In genomic region chr19:49272204-49272603, GRCh38 we compare ENCODE assay signal across 18 cellular contexts. TPM values are rescaled to one million over a fixed set of nuclear protein-coding genes. Genes with fewer than 3 reads are reported as not detected.
DNase-seq lines count a peak whose midpoint lies in the region; ATAC-seq, FAIRE-seq and TF ChIP-seq lines count a peak whose summit lies in the region.
"Had no signal": no experiment of that assay in that cellular context is flagged by ENCODE, and none has a peak within 500 bp of the region (broad histone marks: within the 10 kb centered on the region; RNA-seq: fewer than 3 reads in every experiment).

No MANE protein-coding gene starts in this region.

- H3K4me2 ChIP-seq in astrocyte (ENCODE audit: low read length), result no peak overlapping the region

- no peak for TF ChIP-seq CTCF in astrocyte (IDR thresholded peaks at IDR 0.05; ENCODE audit: insufficient read depth, low read depth, low read length)
- no peak for TF ChIP-seq CTCF in body of pancreas (IDR thresholded peaks at IDR 0.05)
- no peak for TF ChIP-seq CTCF in CD4-positive, alpha-beta T cell (IDR thresholded peaks at IDR 0.05)
- TF ChIP-seq CTCF in colonic mucosa (IDR thresholded peaks at IDR 0.05), result no peak

- H3K36me3 ChIP-seq in astrocyte (ENCODE audit: insufficient read depth, low read length) (no peaks in the 10 kb centered on the region), body of pancreas (replicated peaks in 1 of 2; ENCODE audit: insufficient read depth in 1 of 2, low read depth in 2 of 2) (no peaks in the 10 kb centered on the region), colonic mucosa (no peaks in the 10 kb centered on the region)
- H3K36me3 ChIP-seq: BE2C, ovary had no signal

- CTCF ChIA-PET in CD4-positive, alpha-beta T cell (lab: Charles Lee), result no interaction called here

- no peak overlapping the region for H3K9ac ChIP-seq in astrocyte (ENCODE audit: low read length)
- no peak overlapping the region for H3K9ac ChIP-seq in colonic mucosa (ENCODE audit: low read depth in 2 of 2, low read length in 2 of 2)

- DNase-seq in A172 (ENCODE audit: low spot score) (peak; percentile 67), H4 (ENCODE audit: low spot score) (peak; percentile 31), astrocyte (ENCODE audit: low read depth) (peak; percentile 74), foreskin melanocyte (peak; percentile 1), body of pancreas (no peak), NCI-H748 treated with DMSO at 0.1 percent for 48 hours (lab: John Stamatoyannopoulos, UW) (no peak), colonic mucosa (no peak)
- no peak for DNase-seq in CD4-positive, alpha-beta T cell
- DNase-seq: anterior cingulate cortex; BE2C; effector memory CD8-positive, alpha-beta T cell; KBM-7; mesendoderm; NCI-H187 treated with DMSO at 0.1 percent for 48 hours; NCI-H774; ovary; SIG-M5; stimulated activated CD8-positive, alpha-beta memory T cell treated with anti-CD3 and anti-CD28 coated beads, Interleukin-4, amount 100 ng/mL, for 48 hours had no signal

- H3K4me1 Mint-ChIP-seq in astrocyte (ENCODE audit: low read depth, unreplicated experiment), result peaks cover 4% of the 10 kb centered on the region
- no peaks in the 10 kb centered on the region for H3K4me1 Mint-ChIP-seq in CD4-positive, alpha-beta T cell (ENCODE audit: low read depth)

- H3K4me3 ChIP-seq in astrocyte (ENCODE audit: insufficient read depth, low read depth, low read length), result no peak overlapping the region
- H3K4me3 ChIP-seq in body of pancreas, result no peak overlapping the region
- no peak overlapping the region for H3K4me3 ChIP-seq in colonic mucosa
- H3K4me3 ChIP-seq: ovary had no signal

- peaks cover 4% of the 10 kb centered on the region for H3K27me3 Mint-ChIP-seq in astrocyte (ENCODE audit: low read depth, unreplicated experiment)
- peaks cover 17% of the 10 kb centered on the region for H3K27me3 Mint-ChIP-seq in CD4-positive, alpha-beta T cell

- H3K27ac ChIP-seq in astrocyte (ENCODE audit: low read depth, low read length) (peak overlapping the region; percentile 55), body of pancreas (no peak overlapping the region), colonic mucosa (no peak overlapping the region)
- no peak overlapping the region for H3K27ac ChIP-seq in CD4-positive, alpha-beta T cell (ENCODE audit: low read depth, low read length)
- H3K27ac ChIP-seq: ovary had no signal

- no peaks in the 10 kb centered on the region for H3K79me2 ChIP-seq in astrocyte (ENCODE audit: insufficient read depth, low read length)

- no peak for ATAC-seq in body of pancreas
- no peak for ATAC-seq in CD4-positive, alpha-beta T cell (ENCODE audit: poor library complexity)
- ATAC-seq: effector memory CD8-positive, alpha-beta T cell had no signal

- no peak overlapping the region for H3K27ac Mint-ChIP-seq in astrocyte (ENCODE audit: unreplicated experiment)
- H3K27ac Mint-ChIP-seq in CD4-positive, alpha-beta T cell, result no peak overlapping the region
- H3K27ac Mint-ChIP-seq: effector memory CD8-positive, alpha-beta T cell had no signal

- intact Hi-C loops in body of pancreas (cut with DNase I) (no loop called here), colonic mucosa (cut with DNase I) (no loop called here)
- intact Hi-C loops in CD4-positive, alpha-beta T cell (cut with DNase I, micrococcal nuclease), result no loop called here

- no peak for FAIRE-seq in astrocyte (lab: Jason Lieb, UNC)

- H3K4me1 ChIP-seq in astrocyte (ENCODE audit: insufficient read depth, low read length), result peaks cover 4% of the 10 kb centered on the region
- H3K4me1 ChIP-seq in body of pancreas, result no peaks in the 10 kb centered on the region
- H3K4me1 ChIP-seq in colonic mucosa, result no peaks in the 10 kb centered on the region
- H3K4me1 ChIP-seq: BE2C had no signal

- H3K27me3 ChIP-seq in astrocyte (ENCODE audit: insufficient read depth, low read length), result peaks cover 1% of the 10 kb centered on the region
- no peaks in the 10 kb centered on the region for H3K27me3 ChIP-seq in body of pancreas
- no peaks in the 10 kb centered on the region for H3K27me3 ChIP-seq in CD4-positive, alpha-beta T cell (ENCODE audit: control insufficient read depth, insufficient read depth, low read length)
- no peaks in the 10 kb centered on the region for H3K27me3 ChIP-seq in colonic mucosa
- H3K27me3 ChIP-seq: ovary had no signal

- WGBS in body of pancreas, 2 donors, result 90 to 92% methylated on average over 4 of the region's 4 CpGs

- H2AFZ ChIP-seq in astrocyte (ENCODE audit: low read depth, low read length), result no peak overlapping the region

- H3K9me3 ChIP-seq in astrocyte (ENCODE audit: insufficient read depth, low read depth, low read length) (no peaks in the 10 kb centered on the region), body of pancreas (no peaks in the 10 kb centered on the region), colonic mucosa (no peaks in the 10 kb centered on the region)
- H3K9me3 ChIP-seq in CD4-positive, alpha-beta T cell (ENCODE audit: control insufficient read depth, low read length), result no peaks in the 10 kb centered on the region
- H3K9me3 ChIP-seq: ovary had no signal

- no peak for TF ChIP-seq POLR2A in body of pancreas (IDR thresholded peaks at IDR 0.05)

- POLR2A ChIA-PET in CD4-positive, alpha-beta T cell (lab: Charles Lee), result no interaction called here

- no peak overlapping the region for H3K4me3 Mint-ChIP-seq in astrocyte (ENCODE audit: unreplicated experiment)
- H3K4me3 Mint-ChIP-seq in CD4-positive, alpha-beta T cell, result no peak overlapping the region
- H3K4me3 Mint-ChIP-seq: effector memory CD8-positive, alpha-beta T cell had no signal

- H4K20me1 ChIP-seq in astrocyte (ENCODE audit: insufficient read depth, low read length), result no peaks in the 10 kb centered on the region

- peaks cover 3% of the 10 kb centered on the region for H3K9me3 Mint-ChIP-seq in astrocyte (ENCODE audit: unreplicated experiment)
- H3K9me3 Mint-ChIP-seq in CD4-positive, alpha-beta T cell, result peaks cover 8% of the 10 kb centered on the region

- no peaks in the 10 kb centered on the region for H3K36me3 Mint-ChIP-seq in astrocyte (ENCODE audit: low read depth, unreplicated experiment)
- no peaks in the 10 kb centered on the region for H3K36me3 Mint-ChIP-seq in CD4-positive, alpha-beta T cell (ENCODE audit: low read depth)

RNA-seq across cellular contexts. Expression of gene SLC6A16, which starts 52.8 kb away (rescaled TPM):
- not detected in 2 replicates for total RNA-seq in A172 (2014; rRNA removed; shearing (Covaris generic))
- total RNA-seq in H4 (2014; rRNA removed; shearing (Covaris generic)), result 0.16 and 0.85 TPM in 2 replicates
- total RNA-seq in astrocyte (2.8 and 4.6 TPM in 2 replicates), body of pancreas (1 to 10 TPM in 1 of 2 donors, under 1 TPM in 1; 0.99 to 1.6 TPM), colonic mucosa (under 1 TPM; 0.17 to 0.82 TPM)
- total RNA-seq in CD4-positive, alpha-beta T cell, result 1 to 10 TPM; 1.5 to 2.4 TPM

Comparison
In these comparisons a context has a peak if more than half of its experiments do, and no peak if none do; other contexts are left out.
1. DNase-seq: peak in A172 (single experiment), H4 (single experiment), astrocyte (single experiment) and foreskin melanocyte (single experiment); none in body of pancreas (0 of 4), CD4-positive, alpha-beta T cell (0 of 10), NCI-H748 treated with DMSO at 0.1 percent for 48 hours (single experiment) and colonic mucosa (single experiment).